ENCODE assay signal across 21 cellular contexts in the genomic region with DNA sequence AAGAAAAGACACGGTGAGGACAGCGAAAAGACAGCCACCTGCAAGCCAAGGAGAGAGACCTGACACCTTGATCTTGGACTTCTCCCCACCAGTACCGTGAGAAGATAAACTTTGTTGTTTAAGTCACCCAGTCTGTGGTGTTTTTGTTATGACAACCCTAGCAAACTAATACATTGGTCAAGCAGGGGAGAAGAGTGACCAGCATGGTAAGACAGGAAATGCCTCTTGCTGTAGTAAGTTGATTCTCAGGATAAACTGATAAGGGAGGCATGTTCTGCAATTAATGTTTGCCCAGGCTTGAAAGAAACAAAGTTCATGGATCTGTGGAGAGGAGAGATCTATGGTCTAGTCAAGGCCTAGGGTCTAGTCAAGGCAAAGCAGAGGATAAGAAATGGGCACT.
DNase-seq lines count a peak whose midpoint lies in the region; TF ChIP-seq lines count a peak whose summit lies in the region.
"Had no signal": no experiment of that assay in that cellular context is flagged by ENCODE, and none has a peak within 500 bp of the region (broad histone marks: within the 10 kb centered on the region; RNA-seq: fewer than 3 reads in every experiment).

No MANE protein-coding gene starts in this region.

- H3K4me1 Mint-ChIP-seq in type B pancreatic cell (ENCODE audit: unreplicated experiment), result peaks cover 11% of the 10 kb centered on the region
- H3K4me1 Mint-ChIP-seq: CD4-positive, CD25-positive, alpha-beta regulatory T cell had no signal

- H3K4me3 Mint-ChIP-seq in type B pancreatic cell, result no peak overlapping the region
- H3K4me3 Mint-ChIP-seq: CD4-positive, CD25-positive, alpha-beta regulatory T cell had no signal

- H3K4me3 ChIP-seq in mammary epithelial cell (replicated peaks in 1 of 3; ENCODE audit: insufficient read depth in 1 of 3, low read depth in 2 of 3, low read length in 3 of 3) (no peak overlapping the region), breast epithelium (no peak overlapping the region), astrocyte of the spinal cord (ENCODE audit: low read depth, low read length) (no peak overlapping the region), suprapubic skin (no peak overlapping the region)
- H3K4me3 ChIP-seq: GM23248, HAP-1 had no signal

- H3K4me1 ChIP-seq in mammary epithelial cell (ENCODE audit: insufficient read depth, low read length) (no peaks in the 10 kb centered on the region), breast epithelium (no peaks in the 10 kb centered on the region), suprapubic skin (no peaks in the 10 kb centered on the region)
- H3K4me1 ChIP-seq: BE2C, HAP-1 had no signal

- H3K4me2 ChIP-seq in mammary epithelial cell (ENCODE audit: insufficient read depth, low read depth, low read length), result no peak overlapping the region

- peak overlapping the region; percentile 13 for H3K27ac Mint-ChIP-seq in type B pancreatic cell
- H3K27ac Mint-ChIP-seq: CD4-positive, CD25-positive, alpha-beta regulatory T cell had no signal

- intact Hi-C loops in mammary epithelial cell (cut with micrococcal nuclease), result no loop called here
- intact Hi-C loops in breast epithelium (cut with DNase I; ENCODE audit: low total_unique reads), result no loop called here

- dilution Hi-C loops in mammary epithelial cell (cut with HindIII; ENCODE audit: low sequenced_read_pairs), result no loop called here

- TF ChIP-seq CTCF in mammary epithelial cell (conservative IDR thresholded peaks at IDR 0.05 in 1 of 2, IDR thresholded peaks at IDR 0.05 in 1 of 2; ENCODE audit: extremely low read depth in 1 of 2, insufficient read depth in 1 of 2, low read depth in 1 of 2, low read length in 2 of 2) (no peak), breast epithelium (IDR thresholded peaks at IDR 0.05) (no peak), astrocyte of the spinal cord (IDR thresholded peaks at IDR 0.05; ENCODE audit: low read depth, low read length) (no peak), type B pancreatic cell (conservative IDR thresholded peaks at IDR 0.05) (no peak), suprapubic skin (IDR thresholded peaks at IDR 0.05) (no peak)

- no peaks in the 10 kb centered on the region for H3K79me2 ChIP-seq in mammary epithelial cell (ENCODE audit: insufficient read depth, low read length)

- H4K20me1 ChIP-seq in mammary epithelial cell (ENCODE audit: insufficient read depth, low read length), result no peaks in the 10 kb centered on the region

- H3K27me3 Mint-ChIP-seq in type B pancreatic cell, result peaks cover 2% of the 10 kb centered on the region
- H3K27me3 Mint-ChIP-seq: CD4-positive, CD25-positive, alpha-beta regulatory T cell had no signal

- DNase-seq in mammary epithelial cell, result peak; percentile 2
- DNase-seq in breast epithelium (ENCODE audit: low spot score in 2 of 2), result no peak
- peak; percentile 37 for DNase-seq in astrocyte of the spinal cord (ENCODE audit: low read depth, low spot score)
- DNase-seq in glomerular endothelial cell (ENCODE audit: extremely low read depth, low read depth, low spot score), result peak; percentile 14
- DNase-seq in type B pancreatic cell (ENCODE audit: extremely low spot score, unreplicated experiment), result no peak
- no peak for DNase-seq in occipital lobe (lab: John Stamatoyannopoulos, UW)
- no peak for DNase-seq in stimulated activated CD4-positive, alpha-beta T cell treated with anti-CD3 and anti-CD28 coated beads, Interleukin-4, amount 100 ng/mL, for 24 hours
- no peak for DNase-seq in suprapubic skin (ENCODE audit: low spot score in 2 of 2)
- DNase-seq: BE2C; CD4-positive, CD25-positive, alpha-beta regulatory T cell; COR-L47; GF-D8; GM23248; NCI-H1105 treated with DMSO at 0.1 percent for 48 hours; NCI-H1694; NCI-H2081 treated with DMSO at 0.1 percent for 48 hours; NCI-H510A; NCI-H748 treated with DMSO at 0.1 percent for 48 hours; SHP77 treated with DMSO at 0.1 percent for 48 hours had no signal

- H3K9me3 Mint-ChIP-seq in type B pancreatic cell, result peaks cover 5% of the 10 kb centered on the region

- H3K9me3 ChIP-seq in mammary epithelial cell (replicated peaks; ENCODE audit: insufficient read depth, low read length) (no peaks in the 10 kb centered on the region), breast epithelium (no peaks in the 10 kb centered on the region), suprapubic skin (no peaks in the 10 kb centered on the region)
- H3K9me3 ChIP-seq: BE2C, HAP-1 had no signal

- BruUV-seq in mammary epithelial cell (replicated peaks; lab: Mats Ljungman, UMichigan), result no TSS peak

- TF ChIP-seq POLR2A in breast epithelium (IDR thresholded peaks at IDR 0.05) (no peak), suprapubic skin (IDR thresholded peaks at IDR 0.05) (no peak)

- H3K36me3 Mint-ChIP-seq in type B pancreatic cell, result no peaks in the 10 kb centered on the region
- H3K36me3 Mint-ChIP-seq: CD4-positive, CD25-positive, alpha-beta regulatory T cell had no signal

- H3K27ac ChIP-seq in mammary epithelial cell (ENCODE audit: insufficient read depth, low read depth, low read length) (no peak overlapping the region), breast epithelium (no peak overlapping the region), suprapubic skin (no peak overlapping the region)
- H3K27ac ChIP-seq: 22Rv1, GM23248 had no signal

- no peak overlapping the region for H2AFZ ChIP-seq in mammary epithelial cell (ENCODE audit: low read depth, low read length)
- H2AFZ ChIP-seq: GM23248 had no signal

- H3K27me3 ChIP-seq in mammary epithelial cell (ENCODE audit: insufficient read depth, low read length), result no peaks in the 10 kb centered on the region
- no peaks in the 10 kb centered on the region for H3K27me3 ChIP-seq in breast epithelium
- H3K27me3 ChIP-seq in suprapubic skin, result no peaks in the 10 kb centered on the region
- H3K27me3 ChIP-seq: BE2C had no signal

- no peak overlapping the region for H3K9ac ChIP-seq in mammary epithelial cell (ENCODE audit: insufficient read depth, low read length)
- H3K9ac ChIP-seq: GM23248 had no signal

- CTCF ChIA-PET in mammary epithelial cell (lab: Charles Lee; ENCODE audit: low non-redundant PET), result no interaction called here

- in situ Hi-C loops in mammary epithelial cell (cut with MboI; ENCODE audit: low sequenced_read_pairs in 2 of 2), result no loop called here
- in situ Hi-C loops in astrocyte of the spinal cord (cut with HindIII; ENCODE audit: low sequenced_read_pairs), result no loop called here

- H3K36me3 ChIP-seq in mammary epithelial cell (ENCODE audit: insufficient read depth, low read length), result no peaks in the 10 kb centered on the region
- no peaks in the 10 kb centered on the region for H3K36me3 ChIP-seq in breast epithelium
- H3K36me3 ChIP-seq in suprapubic skin, result no peaks in the 10 kb centered on the region
- H3K36me3 ChIP-seq: BE2C, HAP-1 had no signal

- no peak for TF ChIP-seq EP300 in suprapubic skin (IDR thresholded peaks at IDR 0.05)

- WGBS in mammary epithelial cell (ENCODE audit: low coverage, missing lambda C conversion rate), result 89% methylated on average over 3 of the region's 3 CpGs
- 93% methylated on average over 3 of the region's 3 CpGs for WGBS in suprapubic skin

Comparison
In these comparisons a context has a peak if more than half of its experiments do, and no peak if none do; other contexts are left out.
1. DNase-seq: peak in mammary epithelial cell (single experiment), astrocyte of the spinal cord (single experiment) and glomerular endothelial cell (single experiment); none in breast epithelium (0 of 2), type B pancreatic cell (single experiment), occipital lobe (single experiment), stimulated activated CD4-positive, alpha-beta T cell treated with anti-CD3 and anti-CD28 coated beads, Interleukin-4, amount 100 ng/mL, for 24 hours (single experiment) and suprapubic skin (0 of 2).